Comparison of ENCODE assay signal across 17 cellular contexts in the genomic region with DNA sequence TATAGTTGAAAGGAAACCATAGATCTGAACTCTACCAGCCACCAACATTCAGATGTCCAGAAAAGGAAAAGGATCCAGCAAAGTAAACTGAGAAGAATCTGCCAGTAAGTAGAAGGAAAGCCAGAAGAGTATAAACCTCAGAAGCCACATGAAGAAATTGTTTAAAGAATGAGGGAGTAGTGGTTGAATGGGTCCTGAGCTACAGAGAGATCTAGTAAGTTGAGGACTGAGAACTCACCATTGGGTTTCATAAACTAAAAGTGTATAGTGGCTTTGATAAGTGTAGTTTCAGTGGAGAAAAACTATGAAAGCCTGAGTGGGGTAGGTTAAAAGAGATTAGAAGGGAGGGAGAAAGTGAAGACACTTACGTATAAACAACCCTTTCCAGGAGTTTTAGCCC. TPM values are rescaled to one million over a fixed set of nuclear protein-coding genes. Genes with fewer than 3 reads are reported as not detected.
DNase-seq lines count a peak whose midpoint lies in the region; ATAC-seq, FAIRE-seq and TF ChIP-seq lines count a peak whose summit lies in the region.
"Had no signal": no experiment of that assay in that cellular context is flagged by ENCODE, and none has a peak within 500 bp of the region (broad histone marks: within the 10 kb centered on the region; RNA-seq: fewer than 3 reads in every experiment).

No MANE protein-coding gene starts in this region.

- no peak overlapping the region for H2AFZ ChIP-seq in GM12878 (ENCODE audit: control insufficient read depth, low read depth, low read length)

- H3K27me3 ChIP-seq in GM12878 (replicated peaks in 1 of 2; ENCODE audit: control insufficient read depth in 2 of 2, insufficient read depth in 2 of 2, low read length in 1 of 2) (no peaks in the 10 kb centered on the region), upper lobe of left lung (no peaks in the 10 kb centered on the region)
- H3K27me3 ChIP-seq: BE2C had no signal

- peak overlapping the region; percentile 51; the same call in 1 of the 2 replicates for H3K4me2 ChIP-seq in GM12878 (ENCODE audit: control insufficient read depth, insufficient read depth)

- TF ChIP-seq POLR2A in GM12878 (IDR thresholded peaks at IDR 0.05; ENCODE audit: low read depth, low read length) (no peak), upper lobe of left lung (IDR thresholded peaks at IDR 0.05) (no peak)

- no peak for TF ChIP-seq RAD21 in GM12878 (IDR thresholded peaks at IDR 0.05; ENCODE audit: insufficient read depth, low read depth, low read length)

- 0 out of 4 replicates have a peak, but pooled peaks cover 0 to 8% of the 10 kb centered on the region in 2 experiments for H3K36me3 ChIP-seq in GM12878 (ENCODE audit: control insufficient read depth in 2 of 2, insufficient read depth in 2 of 2, low read length in 1 of 2)
- peaks cover 0 to 11% (median 0%) of the 10 kb centered on the region in 4 donors for H3K36me3 ChIP-seq in upper lobe of left lung

- RAD21 ChIA-PET in GM12878 (lab: Charles Lee; ENCODE audit: unreplicated experiment): interaction anchor here (0.8 to 1.0 kb wide), 3 partner anchors 17 to 52 kb away, joined by 3 to 4 read pairs (median 3); no protein-coding TSS in a partner anchor

- SMC1A ChIA-PET in GM12878 (lab: Charles Lee; ENCODE audit: uncharacterized antibody, unreplicated experiment): interaction anchor here (0.7 to 2.4 kb wide), 10 partner anchors 9 to 322 kb away, joined by 3 to 11 read pairs (median 3); no protein-coding TSS in a partner anchor

- peak; percentile 73 for FAIRE-seq in GM12878 (lab: Jason Lieb, UNC)

- ATAC-seq in GM18498 (IDR thresholded peaks at IDR 0.05; ENCODE audit: unreplicated experiment) (peak; percentile 72), GM19455 (IDR thresholded peaks at IDR 0.05; ENCODE audit: unreplicated experiment) (peak; percentile 66), HG03064 (IDR thresholded peaks at IDR 0.05; ENCODE audit: low read depth, unreplicated experiment) (peak; percentile 60), GM12878 (peak; percentile 78), upper lobe of left lung (ENCODE audit: low FRiP score in 2 of 2) (no peak)
- ATAC-seq: esophagus mucosa had no signal

- intact Hi-C loops in GM12878 (cut with micrococcal nuclease; ENCODE audit: unreplicated experiment): no loop called here

- TF ChIP-seq EP300 in GM12878 (IDR thresholded peaks at IDR 0.05; ENCODE audit: borderline replicate concordance in 1 of 2, control insufficient read depth in 1 of 2, low read depth in 2 of 2, low read length in 2 of 2) (no peak), upper lobe of left lung (IDR thresholded peaks at IDR 0.05) (no peak)

- in situ Hi-C loops in GM12878 (cut with MboI): no loop called here

- H3K4me1 ChIP-seq in GM12878 (ENCODE audit: control insufficient read depth, insufficient read depth, low read length) (peaks cover 32% of the 10 kb centered on the region), upper lobe of left lung (peaks cover 6 to 18% (median 11%) of the 10 kb centered on the region in 4 donors)

- H3K27ac ChIP-seq in GM12878 (ENCODE audit: control insufficient read depth, insufficient read depth): no peak overlapping the region; the same call in 1 of the 2 replicates
- H3K27ac ChIP-seq in upper lobe of left lung: no peak overlapping the region
- H3K27ac ChIP-seq: RWPE1 had no signal

- no peaks in the 10 kb centered on the region; the same call in 2 of the 3 replicates for H3K9me3 ChIP-seq in GM12878 (replicated peaks; ENCODE audit: control insufficient read depth, insufficient read depth, low read length)
- no peaks in the 10 kb centered on the region for H3K9me3 ChIP-seq in upper lobe of left lung
- H3K9me3 ChIP-seq: BE2C had no signal

- POLR2A ChIA-PET in GM12878 (lab: Charles Lee): interaction anchor here (0.7 kb wide), 1 partner anchor 194 kb away, joined by 3 read pairs; no protein-coding TSS in a partner anchor

- TF ChIP-seq CTCF in GM12878 (IDR thresholded peaks at IDR 0.05 in 2 of 3, conservative IDR thresholded peaks at IDR 0.05 in 1 of 3; ENCODE audit: control insufficient read depth in 2 of 3, extremely low read depth in 1 of 3, insufficient read depth in 1 of 3, low read depth in 3 of 3, low read length in 3 of 3): no peak
- no peak for TF ChIP-seq CTCF in upper lobe of left lung (IDR thresholded peaks at IDR 0.05)

- H3K79me2 ChIP-seq in GM12878 (ENCODE audit: control insufficient read depth, insufficient read depth, low read length): peaks cover 73% of the 10 kb centered on the region

- CTCF ChIA-PET in GM12878 (lab: Yijun Ruan, JAX): interaction anchor here (1.2 to 1.5 kb wide), 2 partner anchors 9 to 64 kb away, joined by 5 to 6 read pairs; no protein-coding TSS in a partner anchor

- DNase-seq in GM12878 (ENCODE audit: low read depth, low spot score) (peak; percentile 16), NCI-H2107 treated with DMSO at 0.1 percent for 48 hours (lab: John Stamatoyannopoulos, UW; ENCODE audit: unreplicated experiment) (no peak), NCI-H146 (lab: John Stamatoyannopoulos, UW) (no peak), upper lobe of left lung (no peak)
- no peak for DNase-seq in activated effector memory CD4-positive, alpha-beta T cell treated with Interleukin-2 at 50 U/mL for 16 hours
- DNase-seq: activated naive CD4-positive, alpha-beta T cell treated with anti-CD3 and anti-CD28 coated beads, Interleukin-2, amount 10 ng/mL, durations not matched to agents 7 days and 5 days; BE2C; DMS 273 treated with DMSO at 0.1 percent for 48 hours; Karpas-422; NK-92 treated with Interleukin-12 subunit alpha and Interleukin-12 subunit beta, amount 100 ng/mL, for 24 hours; substantia nigra had no signal

- WGBS in GM12878 (ENCODE audit: insufficient coverage, insufficient replicate concordance, low lambda C conversion rate, missing lambda C conversion rate): 56% methylated on average over 1 of the region's 1 CpG
- 87 to 97% methylated on average over 1 of the region's 1 CpG for WGBS in upper lobe of left lung, 2 donors

- no peaks in the 10 kb centered on the region for H4K20me1 ChIP-seq in GM12878 (ENCODE audit: control insufficient read depth, insufficient read depth)

- BruUV-seq in GM12878 (replicated peaks; lab: Mats Ljungman, UMichigan): no TSS peak

- no peak overlapping the region for H3K9ac ChIP-seq in GM12878 (ENCODE audit: control insufficient read depth, insufficient read depth, low read length)

- H3K4me3 ChIP-seq in GM12878: no peak overlapping the region
- no peak overlapping the region for H3K4me3 ChIP-seq in upper lobe of left lung
- H3K4me3 ChIP-seq: lung had no signal

TF ChIP-seq in GM12878, 131 proteins besides CTCF, POLR2A, EP300 and RAD21:
- TF ChIP-seq TCF7 (IDR thresholded peaks at IDR 0.05; ENCODE audit: borderline replicate concordance) (peak; percentile 10; the same call in 1 of the 2 replicates), NR2C1 (IDR thresholded peaks at IDR 0.05) (no peak), CHD1 (IDR thresholded peaks at IDR 0.05; ENCODE audit: low read depth, low read length) (no peak), JUNB (IDR thresholded peaks at IDR 0.05) (no peak), SIN3A (IDR thresholded peaks at IDR 0.05; ENCODE audit: low read depth, low read length) (no peak), RUNX3 (IDR thresholded peaks at IDR 0.05; ENCODE audit: low read length) (peak; percentile 75), ZZZ3 (IDR thresholded peaks at IDR 0.05; ENCODE audit: control insufficient read depth, insufficient read length, low read depth) (no peak)

RNA-seq across cellular contexts. Expression of gene SUMO4, which starts 32.0 kb away (rescaled TPM):
- total RNA-seq in GM12878 (2013; cell fraction: nucleolus; rRNA removed): 62.8 and 68.0 TPM in 2 replicates
- 2.0 and 3.3 TPM in 2 replicates for total RNA-seq in GM12878 (2014; rRNA removed)
- total RNA-seq in GM12878 (2014; rRNA removed; fragmentation: Illumina TruSeq; extraction: Trizol): 5.3 and 5.6 TPM in 2 replicates
- 1.6 and 2.1 TPM in 2 replicates for total RNA-seq in GM12878 (2021)
- polyA plus RNA-seq in GM12878 (2011; ENCODE audit: low read depth): 0.39 TPM
- 1.0 and 1.3 TPM in 2 replicates for polyA plus RNA-seq in GM12878 (2011; rRNA removed)
- polyA plus RNA-seq in GM12878 (2011; cell fraction: cytosol; rRNA removed): 0.04 and 0.08 TPM in 2 replicates
- polyA plus RNA-seq in GM12878 (2011; cell fraction: nucleus; rRNA removed): 3.7 and 4.1 TPM in 2 replicates
- 0.49 and 0.60 TPM in 2 replicates for polyA plus RNA-seq in GM12878 (2012)
- 0.38 and 0.68 TPM in 2 replicates for polyA plus RNA-seq in GM12878 (2014; fragmentation: Illumina TruSeq; extraction: Trizol)
- polyA plus RNA-seq in GM12878 (2014; fragmentation: Nextera tagmentation; extraction: Ambion mirVana): under 1 TPM; 0.07 to 0.69 TPM
- 0.67 TPM in 1 of 2 replicates, not detected in the other for polyA plus RNA-seq in GM12878 (2014; rRNA removed)
- polyA plus RNA-seq in GM12878 (2016; fragmentation: Nextera tagmentation; extraction: Ambion mirVana): 1 to 10 TPM; 1.0 to 2.1 TPM
- polyA minus RNA-seq in GM12878 (2011; rRNA and poly(A)+ RNA removed): 11.5 and 13.2 TPM in 2 replicates
- polyA minus RNA-seq in GM12878 (2011; cell fraction: cytosol; rRNA and poly(A)+ RNA removed): 0.94 TPM in 1 of 2 replicates, not detected in the other
- 14.1 and 21.4 TPM in 2 replicates for polyA minus RNA-seq in GM12878 (2011; cell fraction: nucleus; rRNA and poly(A)+ RNA removed)
- 1 to 10 TPM; 1.9 to 8.4 (median 3.5) TPM for total RNA-seq in upper lobe of left lung

RNA-seq across cellular contexts. Expression of gene TAB2, which starts 50.6 kb away (rescaled TPM):
- 134 and 148 TPM in 2 replicates for total RNA-seq in GM12878 (2013; cell fraction: nucleolus; rRNA removed)
- total RNA-seq in GM12878 (2014; rRNA removed) (21.5 and 25.1 TPM in 2 replicates), GM12878 (2014; rRNA removed; fragmentation: Illumina TruSeq; extraction: Trizol) (34.2 and 35.1 TPM in 2 replicates), GM12878 (2021) (38.1 and 38.4 TPM in 2 replicates), upper lobe of left lung (10 to 100 TPM; 46.5 to 99.5 (median 52.7) TPM)
- polyA plus RNA-seq in GM12878 (2011; ENCODE audit: low read depth): 15.4 TPM
- polyA plus RNA-seq in GM12878 (2011; rRNA removed) (66.3 and 75.5 TPM in 2 replicates), GM12878 (2014; fragmentation: Illumina TruSeq; extraction: Trizol) (48.6 and 68.8 TPM in 2 replicates), GM12878 (2014; fragmentation: Nextera tagmentation; extraction: Ambion mirVana) (10 to 100 TPM; 12.5 to 13.7 TPM), GM12878 (2014; rRNA removed) (23.1 and 24.5 TPM in 2 replicates), GM12878 (2016; fragmentation: Nextera tagmentation; extraction: Ambion mirVana) (10 to 100 TPM in 1 of 2 experiments, 1 to 10 TPM in 1; 8.9 to 10.5 TPM)
- polyA plus RNA-seq in GM12878 (2011; cell fraction: cytosol; rRNA removed): 29.4 and 47.6 TPM in 2 replicates
- 31.6 and 44.6 TPM in 2 replicates for polyA plus RNA-seq in GM12878 (2011; cell fraction: nucleus; rRNA removed)
- polyA plus RNA-seq in GM12878 (2012): 19.0 and 26.7 TPM in 2 replicates
- 97.6 and 138 TPM in 2 replicates for polyA minus RNA-seq in GM12878 (2011; rRNA and poly(A)+ RNA removed)
- 27.3 and 28.2 TPM in 2 replicates for polyA minus RNA-seq in GM12878 (2011; cell fraction: cytosol; rRNA and poly(A)+ RNA removed)
- 59.6 and 89.6 TPM in 2 replicates for polyA minus RNA-seq in GM12878 (2011; cell fraction: nucleus; rRNA and poly(A)+ RNA removed)

Comparison
In these comparisons a context has a peak if more than half of its experiments do, and no peak if none do; other contexts are left out.
1. ATAC-seq: peak in GM18498 (single experiment), GM19455 (single experiment), HG03064 (single experiment) and GM12878 (single experiment); none in upper lobe of left lung (0 of 2).